17 cellular contexts compared by ENCODE assay signal in the genomic region with DNA sequence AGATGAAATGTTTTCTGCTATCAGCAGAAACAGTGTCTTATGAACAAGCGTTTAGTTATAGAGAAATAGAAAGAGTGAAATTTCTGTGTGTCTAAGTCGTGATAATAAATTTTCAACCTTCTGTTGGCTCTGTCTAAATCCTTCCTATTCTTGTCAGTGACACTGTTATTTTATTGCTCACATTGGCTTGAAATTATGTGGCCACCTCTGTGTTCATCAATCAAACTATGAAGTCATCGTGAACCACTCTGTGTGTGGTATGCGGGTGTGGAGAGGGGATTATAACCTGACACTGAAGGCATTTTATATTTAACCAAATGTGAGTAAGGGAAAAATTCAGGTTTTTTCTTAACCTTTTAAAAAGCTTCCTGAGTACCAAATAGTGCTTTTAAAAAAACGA. TPM values are rescaled to one million over a fixed set of nuclear protein-coding genes. Genes with fewer than 3 reads are reported as not detected.
DNase-seq lines count a peak whose midpoint lies in the region; ATAC-seq and FAIRE-seq lines count a peak whose summit lies in the region.
"Had no signal": no experiment of that assay in that cellular context is flagged by ENCODE, and none has a peak within 500 bp of the region (broad histone marks: within the 10 kb centered on the region; RNA-seq: fewer than 3 reads in every experiment).

No MANE protein-coding gene starts in this region.

- H3K4me1 Mint-ChIP-seq in CD8-positive, alpha-beta memory T cell: peaks cover 48 to 74% (median 71%) of the 10 kb centered on the region in 3 donors
- peaks cover 79% of the 10 kb centered on the region for H3K4me1 Mint-ChIP-seq in central memory CD8-positive, alpha-beta T cell

- H3K27ac Mint-ChIP-seq in CD8-positive, alpha-beta memory T cell: peak overlapping the region in 5 of 8 donors; percentile 52 to 83 (median 75)
- H3K27ac Mint-ChIP-seq in central memory CD8-positive, alpha-beta T cell (ENCODE audit: low read depth): peak overlapping the region; percentile 92

- H3K4me3 Mint-ChIP-seq in CD8-positive, alpha-beta memory T cell: peak overlapping the region in 4 of 7 donors; percentile 29 to 70 (median 56)
- H3K4me3 Mint-ChIP-seq in central memory CD8-positive, alpha-beta T cell: peak overlapping the region; percentile 71

- H3K4me3 ChIP-seq in CD8-positive, alpha-beta memory T cell (ENCODE audit: low read length): no peak overlapping the region
- H3K4me3 ChIP-seq: Peyer's patch had no signal

- H3K36me3 Mint-ChIP-seq in CD8-positive, alpha-beta memory T cell: peaks cover 14 to 59% (median 41%) of the 10 kb centered on the region in 3 donors
- peaks cover 28% of the 10 kb centered on the region for H3K36me3 Mint-ChIP-seq in central memory CD8-positive, alpha-beta T cell (ENCODE audit: insufficient read depth)

- FAIRE-seq in RCC 7860 (lab: Jason Lieb, UNC): peak; percentile 93

- POLR2A ChIA-PET in CD8-positive, alpha-beta memory T cell (lab: Charles Lee): no interaction called here

- H3K9me3 Mint-ChIP-seq in CD8-positive, alpha-beta memory T cell: peaks cover 0 to 12% (median 2%) of the 10 kb centered on the region in 5 donors
- no peaks in the 10 kb centered on the region for H3K9me3 Mint-ChIP-seq in central memory CD8-positive, alpha-beta T cell

- H3K27ac ChIP-seq in CD8-positive, alpha-beta memory T cell (ENCODE audit: low read depth, low read length): no peak overlapping the region
- H3K27ac ChIP-seq: Peyer's patch had no signal

- no peak for DNase-seq in CD8-positive, alpha-beta memory T cell
- DNase-seq in RCC 7860 (ENCODE audit: low spot score) (peak; percentile 66), activated gamma-delta T cell treated with Interleukin-2 at 50 U/mL for 16 hours (no peak), HUDEP-2 (lab: John Stamatoyannopoulos, UW; ENCODE audit: unreplicated experiment in 76 of 76) (no peak)
- no peak for DNase-seq in central memory CD8-positive, alpha-beta T cell (ENCODE audit: low spot score in 2 of 2)
- DNase-seq in stimulated activated naive CD8-positive, alpha-beta T cell treated with anti-CD3 and anti-CD28 coated beads, Interleukin-15, Interleukin-2, amounts not matched to agents 100 U/mL and 50 U/mL, for 24 hours: no peak
- DNase-seq: DMS 273 treated with DMSO at 0.1 percent for 48 hours, NCI-H1417, NCI-H2029, NCI-H2171 treated with DMSO at 0.1 percent for 48 hours, NCI-H510A treated with DMSO at 0.1 percent for 48 hours, Peyer's patch, SHP77 had no signal

- CTCF ChIA-PET in CD8-positive, alpha-beta memory T cell (lab: Charles Lee): no interaction called here

- H3K4me1 ChIP-seq in CD8-positive, alpha-beta memory T cell (ENCODE audit: insufficient read depth, low read length): no peaks in the 10 kb centered on the region

- no peaks in the 10 kb centered on the region for H3K27me3 Mint-ChIP-seq in CD8-positive, alpha-beta memory T cell
- no peaks in the 10 kb centered on the region for H3K27me3 Mint-ChIP-seq in central memory CD8-positive, alpha-beta T cell
- H3K27me3 Mint-ChIP-seq: IgD-negative memory B cell had no signal

- no peaks in the 10 kb centered on the region for H3K36me3 ChIP-seq in CD8-positive, alpha-beta memory T cell (ENCODE audit: insufficient read depth, low read length)
- H3K36me3 ChIP-seq: Peyer's patch had no signal

- peak; percentile 64 for ATAC-seq in central memory CD8-positive, alpha-beta T cell (replicated peaks; ENCODE audit: extremely low read depth, poor library complexity, severe bottlenecking)
- ATAC-seq in stimulated activated naive CD8-positive, alpha-beta T cell treated with anti-CD3 and anti-CD28 coated beads, Interleukin-15, Interleukin-2, amounts not matched to agents 100 U/mL and 50 U/mL, for 24 hours: peak; percentile 72
- no peak for ATAC-seq in HG03439 (IDR thresholded peaks at IDR 0.05; ENCODE audit: unreplicated experiment)

- H3K27me3 ChIP-seq in CD8-positive, alpha-beta memory T cell (ENCODE audit: insufficient read depth, low read length, poor library complexity, severe bottlenecking): no peaks in the 10 kb centered on the region
- H3K27me3 ChIP-seq: Peyer's patch had no signal

- H3K9me3 ChIP-seq in CD8-positive, alpha-beta memory T cell (ENCODE audit: low read length): no peaks in the 10 kb centered on the region
- H3K9me3 ChIP-seq: Peyer's patch had no signal

RNA-seq across cellular contexts. Expression of gene AOAH, which starts 12.3 kb away (rescaled TPM):
- 10 to 100 TPM; 25.0 to 26.4 TPM for total RNA-seq in CD8-positive, alpha-beta memory T cell
- 59.2 TPM for polyA plus RNA-seq in CD8-positive, alpha-beta memory T cell
- total RNA-seq: LHCN-M2 had no signal
- polyA plus RNA-seq: BJ had no signal
